1 cellular context compared by ENCODE assay signal in the genomic region with DNA sequence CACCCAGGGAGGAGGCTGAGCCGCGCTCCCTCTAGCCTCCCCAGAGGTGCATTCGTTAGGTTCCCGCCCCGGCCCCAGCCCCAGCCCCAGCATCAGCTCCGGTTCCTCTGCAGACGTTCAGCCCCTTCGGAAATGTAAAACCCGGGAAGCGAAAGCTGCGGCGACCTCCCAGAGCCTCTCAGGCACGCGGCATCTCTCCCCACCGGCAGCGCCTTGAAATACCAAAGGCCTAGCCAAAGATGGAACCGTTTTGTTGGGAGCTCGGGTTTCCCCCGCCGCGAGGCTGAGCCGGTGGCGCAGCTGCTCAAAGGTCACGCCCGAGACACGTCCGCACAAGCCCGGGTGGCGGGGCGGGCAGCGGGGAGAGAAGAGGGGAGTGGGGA.
TF ChIP-seq lines count a peak whose summit lies in the region.

No MANE protein-coding gene starts in this region.

TF ChIP-seq in K562, 482 proteins besides CTCF, POLR2A, EP300 and RAD21 (continued from another document):
- TF ChIP-seq, protein P1, sequence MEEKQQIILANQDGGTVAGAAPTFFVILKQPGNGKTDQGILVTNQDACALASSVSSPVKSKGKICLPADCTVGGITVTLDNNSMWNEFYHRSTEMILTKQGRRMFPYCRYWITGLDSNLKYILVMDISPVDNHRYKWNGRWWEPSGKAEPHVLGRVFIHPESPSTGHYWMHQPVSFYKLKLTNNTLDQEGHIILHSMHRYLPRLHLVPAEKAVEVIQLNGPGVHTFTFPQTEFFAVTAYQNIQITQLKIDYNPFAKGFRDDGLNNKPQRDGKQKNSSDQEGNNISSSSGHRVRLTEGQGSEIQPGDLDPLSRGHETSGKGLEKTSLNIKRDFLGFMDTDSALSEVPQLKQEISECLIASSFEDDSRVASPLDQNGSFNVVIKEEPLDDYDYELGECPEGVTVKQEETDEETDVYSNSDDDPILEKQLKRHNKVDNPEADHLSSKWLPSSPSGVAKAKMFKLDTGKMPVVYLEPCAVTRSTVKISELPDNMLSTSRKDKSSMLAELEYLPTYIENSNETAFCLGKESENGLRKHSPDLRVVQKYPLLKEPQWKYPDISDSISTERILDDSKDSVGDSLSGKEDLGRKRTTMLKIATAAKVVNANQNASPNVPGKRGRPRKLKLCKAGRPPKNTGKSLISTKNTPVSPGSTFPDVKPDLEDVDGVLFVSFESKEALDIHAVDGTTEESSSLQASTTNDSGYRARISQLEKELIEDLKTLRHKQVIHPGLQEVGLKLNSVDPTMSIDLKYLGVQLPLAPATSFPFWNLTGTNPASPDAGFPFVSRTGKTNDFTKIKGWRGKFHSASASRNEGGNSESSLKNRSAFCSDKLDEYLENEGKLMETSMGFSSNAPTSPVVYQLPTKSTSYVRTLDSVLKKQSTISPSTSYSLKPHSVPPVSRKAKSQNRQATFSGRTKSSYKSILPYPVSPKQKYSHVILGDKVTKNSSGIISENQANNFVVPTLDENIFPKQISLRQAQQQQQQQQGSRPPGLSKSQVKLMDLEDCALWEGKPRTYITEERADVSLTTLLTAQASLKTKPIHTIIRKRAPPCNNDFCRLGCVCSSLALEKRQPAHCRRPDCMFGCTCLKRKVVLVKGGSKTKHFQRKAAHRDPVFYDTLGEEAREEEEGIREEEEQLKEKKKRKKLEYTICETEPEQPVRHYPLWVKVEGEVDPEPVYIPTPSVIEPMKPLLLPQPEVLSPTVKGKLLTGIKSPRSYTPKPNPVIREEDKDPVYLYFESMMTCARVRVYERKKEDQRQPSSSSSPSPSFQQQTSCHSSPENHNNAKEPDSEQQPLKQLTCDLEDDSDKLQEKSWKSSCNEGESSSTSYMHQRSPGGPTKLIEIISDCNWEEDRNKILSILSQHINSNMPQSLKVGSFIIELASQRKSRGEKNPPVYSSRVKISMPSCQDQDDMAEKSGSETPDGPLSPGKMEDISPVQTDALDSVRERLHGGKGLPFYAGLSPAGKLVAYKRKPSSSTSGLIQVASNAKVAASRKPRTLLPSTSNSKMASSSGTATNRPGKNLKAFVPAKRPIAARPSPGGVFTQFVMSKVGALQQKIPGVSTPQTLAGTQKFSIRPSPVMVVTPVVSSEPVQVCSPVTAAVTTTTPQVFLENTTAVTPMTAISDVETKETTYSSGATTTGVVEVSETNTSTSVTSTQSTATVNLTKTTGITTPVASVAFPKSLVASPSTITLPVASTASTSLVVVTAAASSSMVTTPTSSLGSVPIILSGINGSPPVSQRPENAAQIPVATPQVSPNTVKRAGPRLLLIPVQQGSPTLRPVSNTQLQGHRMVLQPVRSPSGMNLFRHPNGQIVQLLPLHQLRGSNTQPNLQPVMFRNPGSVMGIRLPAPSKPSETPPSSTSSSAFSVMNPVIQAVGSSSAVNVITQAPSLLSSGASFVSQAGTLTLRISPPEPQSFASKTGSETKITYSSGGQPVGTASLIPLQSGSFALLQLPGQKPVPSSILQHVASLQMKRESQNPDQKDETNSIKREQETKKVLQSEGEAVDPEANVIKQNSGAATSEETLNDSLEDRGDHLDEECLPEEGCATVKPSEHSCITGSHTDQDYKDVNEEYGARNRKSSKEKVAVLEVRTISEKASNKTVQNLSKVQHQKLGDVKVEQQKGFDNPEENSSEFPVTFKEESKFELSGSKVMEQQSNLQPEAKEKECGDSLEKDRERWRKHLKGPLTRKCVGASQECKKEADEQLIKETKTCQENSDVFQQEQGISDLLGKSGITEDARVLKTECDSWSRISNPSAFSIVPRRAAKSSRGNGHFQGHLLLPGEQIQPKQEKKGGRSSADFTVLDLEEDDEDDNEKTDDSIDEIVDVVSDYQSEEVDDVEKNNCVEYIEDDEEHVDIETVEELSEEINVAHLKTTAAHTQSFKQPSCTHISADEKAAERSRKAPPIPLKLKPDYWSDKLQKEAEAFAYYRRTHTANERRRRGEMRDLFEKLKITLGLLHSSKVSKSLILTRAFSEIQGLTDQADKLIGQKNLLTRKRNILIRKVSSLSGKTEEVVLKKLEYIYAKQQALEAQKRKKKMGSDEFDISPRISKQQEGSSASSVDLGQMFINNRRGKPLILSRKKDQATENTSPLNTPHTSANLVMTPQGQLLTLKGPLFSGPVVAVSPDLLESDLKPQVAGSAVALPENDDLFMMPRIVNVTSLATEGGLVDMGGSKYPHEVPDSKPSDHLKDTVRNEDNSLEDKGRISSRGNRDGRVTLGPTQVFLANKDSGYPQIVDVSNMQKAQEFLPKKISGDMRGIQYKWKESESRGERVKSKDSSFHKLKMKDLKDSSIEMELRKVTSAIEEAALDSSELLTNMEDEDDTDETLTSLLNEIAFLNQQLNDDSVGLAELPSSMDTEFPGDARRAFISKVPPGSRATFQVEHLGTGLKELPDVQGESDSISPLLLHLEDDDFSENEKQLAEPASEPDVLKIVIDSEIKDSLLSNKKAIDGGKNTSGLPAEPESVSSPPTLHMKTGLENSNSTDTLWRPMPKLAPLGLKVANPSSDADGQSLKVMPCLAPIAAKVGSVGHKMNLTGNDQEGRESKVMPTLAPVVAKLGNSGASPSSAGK (IDR thresholded peaks at IDR 0.05) = peak; percentile 47
- no peak for TF ChIP-seq PCBP2 (IDR thresholded peaks at IDR 0.05; ENCODE audit: low read depth, low read length, poor library complexity, severe bottlenecking)
- TF ChIP-seq, protein P2, sequence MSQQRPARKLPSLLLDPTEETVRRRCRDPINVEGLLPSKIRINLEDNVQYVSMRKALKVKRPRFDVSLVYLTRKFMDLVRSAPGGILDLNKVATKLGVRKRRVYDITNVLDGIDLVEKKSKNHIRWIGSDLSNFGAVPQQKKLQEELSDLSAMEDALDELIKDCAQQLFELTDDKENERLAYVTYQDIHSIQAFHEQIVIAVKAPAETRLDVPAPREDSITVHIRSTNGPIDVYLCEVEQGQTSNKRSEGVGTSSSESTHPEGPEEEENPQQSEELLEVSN (IDR thresholded peaks at IDR 0.05; ENCODE audit: borderline replicate concordance in 1 of 2, extremely low read depth in 1 of 2, insufficient read depth in 1 of 2, insufficient read length in 1 of 2, low read depth in 1 of 2, low read length in 1 of 2, poor library complexity in 1 of 2, severe bottlenecking in 1 of 2) = peak in 1 of 2 experiments; percentile 68
- no peak for TF ChIP-seq ZNF444 (CRISPR knock-in tag; IDR thresholded peaks at IDR 0.05)
- TF ChIP-seq, protein P3, sequence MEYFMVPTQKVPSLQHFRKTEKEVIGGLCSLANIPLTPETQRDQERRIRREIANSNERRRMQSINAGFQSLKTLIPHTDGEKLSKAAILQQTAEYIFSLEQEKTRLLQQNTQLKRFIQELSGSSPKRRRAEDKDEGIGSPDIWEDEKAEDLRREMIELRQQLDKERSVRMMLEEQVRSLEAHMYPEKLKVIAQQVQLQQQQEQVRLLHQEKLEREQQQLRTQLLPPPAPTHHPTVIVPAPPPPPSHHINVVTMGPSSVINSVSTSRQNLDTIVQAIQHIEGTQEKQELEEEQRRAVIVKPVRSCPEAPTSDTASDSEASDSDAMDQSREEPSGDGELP (CRISPR knock-in tag; IDR thresholded peaks at IDR 0.05; ENCODE audit: borderline replicate concordance) = 0 out of 2 replicates have a peak, but pooled peaks have one; percentile 15
- 0 out of 2 replicates have a peak, but pooled peaks have one; percentile 20 for TF ChIP-seq L3MBTL2 (IDR thresholded peaks at IDR 0.05)
- peak; percentile 33; the same call in 1 of the 2 replicates for TF ChIP-seq ZFX (CRISPR knock-in tag; IDR thresholded peaks at IDR 0.05)
- TF ChIP-seq NR2C1 (IDR thresholded peaks at IDR 0.05) = peak; percentile 32; the same call in 1 of the 2 replicates
- TF ChIP-seq NR2C1 (tag; IDR thresholded peaks at IDR 0.05) = peak; percentile 47; the same call in 1 of the 2 replicates
- TF ChIP-seq POLR2G (IDR thresholded peaks at IDR 0.05; ENCODE audit: low read depth, low read length) = peak; percentile 58
- TF ChIP-seq, protein P4, sequence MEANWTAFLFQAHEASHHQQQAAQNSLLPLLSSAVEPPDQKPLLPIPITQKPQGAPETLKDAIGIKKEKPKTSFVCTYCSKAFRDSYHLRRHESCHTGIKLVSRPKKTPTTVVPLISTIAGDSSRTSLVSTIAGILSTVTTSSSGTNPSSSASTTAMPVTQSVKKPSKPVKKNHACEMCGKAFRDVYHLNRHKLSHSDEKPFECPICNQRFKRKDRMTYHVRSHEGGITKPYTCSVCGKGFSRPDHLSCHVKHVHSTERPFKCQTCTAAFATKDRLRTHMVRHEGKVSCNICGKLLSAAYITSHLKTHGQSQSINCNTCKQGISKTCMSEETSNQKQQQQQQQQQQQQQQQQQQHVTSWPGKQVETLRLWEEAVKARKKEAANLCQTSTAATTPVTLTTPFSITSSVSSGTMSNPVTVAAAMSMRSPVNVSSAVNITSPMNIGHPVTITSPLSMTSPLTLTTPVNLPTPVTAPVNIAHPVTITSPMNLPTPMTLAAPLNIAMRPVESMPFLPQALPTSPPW (CRISPR knock-in tag; IDR thresholded peaks at IDR 0.05) = peak; percentile 19; the same call in 1 of the 2 replicates
- TF ChIP-seq HNRNPLL (IDR thresholded peaks at IDR 0.05; ENCODE audit: low read depth, low read length, poor library complexity, severe bottlenecking) = peak; percentile 48
- no peak for TF ChIP-seq FOS (IDR thresholded peaks at IDR 0.05; ENCODE audit: extremely low read depth, insufficient read length)
- no peak for TF ChIP-seq NFE2L1 (tag; IDR thresholded peaks at IDR 0.05; ENCODE audit: borderline replicate concordance, low read depth)
- no peak for TF ChIP-seq POLR2AphosphoS5 (IDR thresholded peaks at IDR 0.05; ENCODE audit: control insufficient read depth, insufficient read depth, low read depth, low read length)
- TF ChIP-seq NR2C2 (CRISPR knock-in tag; IDR thresholded peaks at IDR 0.05) = no peak
- peak; percentile 68 for TF ChIP-seq NR2C2 (tag; IDR thresholded peaks at IDR 0.05)
- peak; percentile 18; the same call in 1 of the 2 replicates for TF ChIP-seq RB1 (IDR thresholded peaks at IDR 0.05; ENCODE audit: low read depth)
